In the genomic region with DNA sequence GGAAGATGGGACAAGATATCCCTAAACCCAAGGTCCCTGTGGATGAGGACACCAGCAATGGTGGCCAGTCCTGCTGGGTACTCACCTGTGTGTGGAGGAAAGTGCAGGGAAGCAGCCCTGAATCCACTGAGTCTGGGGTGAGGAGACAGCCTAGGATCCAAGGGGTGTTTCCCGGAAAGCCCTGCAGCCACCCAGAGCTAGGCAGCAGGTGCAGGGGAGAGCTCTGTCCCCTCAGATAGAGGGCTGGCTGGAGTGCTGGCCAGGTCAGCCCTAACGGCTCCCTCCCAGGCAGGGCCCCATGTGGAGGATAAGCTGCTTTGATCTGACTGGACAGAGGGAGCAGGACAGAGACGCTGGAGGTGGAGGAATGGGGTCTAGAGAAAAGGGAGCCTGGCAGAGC, we compare ENCODE assay signal across 26 cellular contexts.
"Had no signal": no experiment of that assay in that cellular context is flagged by ENCODE, and none has a peak within 500 bp of the region (broad histone marks: within the 10 kb centered on the region; RNA-seq: fewer than 3 reads in every experiment).

No MANE protein-coding gene starts in this region.

- H3K27ac Mint-ChIP-seq: memory B cell; naive thymus-derived CD4-positive, alpha-beta T cell; nephron; stimulated activated naive CD8-positive, alpha-beta T cell treated with anti-CD3 and anti-CD28 coated beads, Interleukin-15, Interleukin-2, amounts not matched to agents 100 ng/mL and 50 ng/mL, for 24 hours; type B pancreatic cell had no signal

- H3K36me3 Mint-ChIP-seq: memory B cell; naive thymus-derived CD4-positive, alpha-beta T cell; type B pancreatic cell had no signal

- H3K4me3 Mint-ChIP-seq: memory B cell; naive thymus-derived CD4-positive, alpha-beta T cell; nephron; neural crest cell; stimulated activated naive CD8-positive, alpha-beta T cell treated with anti-CD3 and anti-CD28 coated beads, Interleukin-15, Interleukin-2, amounts not matched to agents 100 ng/mL and 50 ng/mL, for 24 hours; type B pancreatic cell had no signal

- H3K9me3 ChIP-seq: left ventricle myocardium inferior, mucosa of descending colon, ovary, psoas muscle, right atrium auricular region, right lobe of liver, suprapubic skin, thoracic aorta, tibial artery, uterus had no signal

- DNase-seq: head of caudate nucleus; hypothalamus; islet precursor cell; left ventricle myocardium inferior; midbrain; mucosa of descending colon; naive thymus-derived CD4-positive, alpha-beta T cell; ovary; psoas muscle; right lobe of liver; stimulated activated CD4-positive, alpha-beta T cell treated with anti-CD3 and anti-CD28 coated beads, Interleukin-1b, Interleukin-23, amount 100 ng/mL, for 48 hours; stimulated activated CD4-positive, alpha-beta T cell treated with anti-CD3 and anti-CD28 coated beads, Interleukin-2, amount 100 ng/mL, for 48 hours; stimulated activated CD4-positive, alpha-beta T cell treated with anti-CD3 and anti-CD28 coated beads, Interleukin-4, amount 100 ng/mL, for 4 hours; stimulated activated CD8-positive, alpha-beta memory T cell treated with anti-CD3 and anti-CD28 coated beads, Interleukin-4, amount 100 ng/mL, for 48 hours; stimulated activated naive CD4-positive, alpha-beta T cell; tibial artery; uterus had no signal

- H3K4me3 ChIP-seq: left ventricle myocardium inferior, mucosa of descending colon, ovary, psoas muscle, right atrium auricular region, right lobe of liver, smooth muscle cell, suprapubic skin, thoracic aorta, tibial artery, uterus had no signal

- H3K9me3 Mint-ChIP-seq: memory B cell; nephron; neural crest cell; stimulated activated naive CD8-positive, alpha-beta T cell treated with anti-CD3 and anti-CD28 coated beads, Interleukin-15, Interleukin-2, amounts not matched to agents 100 ng/mL and 50 ng/mL, for 24 hours; type B pancreatic cell had no signal

- H3K4me1 ChIP-seq: left ventricle myocardium inferior, psoas muscle, right atrium auricular region, right lobe of liver, suprapubic skin, tibial artery, uterus had no signal

- H3K4me2 ChIP-seq: smooth muscle cell had no signal

- H3K36me3 ChIP-seq: left ventricle myocardium inferior, ovary, right atrium auricular region, right lobe of liver, suprapubic skin, thoracic aorta, tibial artery, uterus had no signal

- ATAC-seq: mucosa of descending colon; naive thymus-derived CD4-positive, alpha-beta T cell; psoas muscle had no signal

- H3K27ac ChIP-seq: left ventricle myocardium inferior, ovary, psoas muscle, right atrium auricular region, right lobe of liver, suprapubic skin, thoracic aorta, tibial artery, uterus had no signal

- H3K4me1 Mint-ChIP-seq: memory B cell; naive thymus-derived CD4-positive, alpha-beta T cell; nephron had no signal

- H3K27me3 ChIP-seq: ovary, right atrium auricular region, right lobe of liver, suprapubic skin, tibial artery, uterus had no signal
